In genomic region chr3:37968784-37969600, GRCh38 we compare ENCODE assay signal across 21 cellular contexts. TPM values are rescaled to one million over a fixed set of nuclear protein-coding genes. Genes with fewer than 3 reads are reported as not detected.
A peak's percentile ranks its signal among the peaks of the same experiment; 100 is the strongest.
DNase-seq lines count a peak whose midpoint lies in the region; ATAC-seq and TF ChIP-seq lines count a peak whose summit lies in the region.
"Had no signal": no experiment of that assay in that cellular context is flagged by ENCODE, and none has a peak within 500 bp of the region (broad histone marks: within the 10 kb centered on the region; RNA-seq: fewer than 3 reads in every experiment).

No MANE protein-coding gene starts in this region.

- 55 to 65% methylated on average over 10 to 16 of the region's 16 CpGs for WGBS in testis, 2 donors
- WGBS in gastroesophageal sphincter (ENCODE audit: low coverage in 1 of 2), 2 donors, result 52 to 58% methylated on average over 4 to 6 of the region's 16 CpGs

- H3K27me3 Mint-ChIP-seq in WTC11 (ENCODE audit: low read depth), result peaks cover 2% of the 10 kb centered on the region; the same call in 1 of the 2 replicates
- H3K27me3 Mint-ChIP-seq: activated CD8-positive, alpha-beta T cell treated with anti-CD3 and anti-CD28 coated beads for 36 hours; activated naive CD8-positive, alpha-beta T cell treated with anti-CD3 and anti-CD28 coated beads for 36 hours had no signal

- peak overlapping the region; percentile 57; the same call in 1 of the 2 replicates for H3K27ac Mint-ChIP-seq in WTC11
- H3K27ac Mint-ChIP-seq: activated CD8-positive, alpha-beta T cell treated with anti-CD3 and anti-CD28 coated beads for 36 hours; activated naive CD8-positive, alpha-beta T cell treated with anti-CD3 and anti-CD28 coated beads for 36 hours; immature natural killer cell; memory B cell; T-helper 1 cell treated with Interleukin-12 subunit alpha and Interleukin-12 subunit beta and Interleukin-4 antibody, amounts not matched to agents 30 μg/mL and 1 μg/mL, for 36 hours had no signal

- H3K4me3 Mint-ChIP-seq in WTC11, result no peak overlapping the region
- H3K4me3 Mint-ChIP-seq: activated CD8-positive, alpha-beta T cell treated with anti-CD3 and anti-CD28 coated beads for 36 hours; activated naive CD8-positive, alpha-beta T cell treated with anti-CD3 and anti-CD28 coated beads for 36 hours; immature natural killer cell; memory B cell; neural progenitor cell; T-helper 1 cell treated with Interleukin-12 subunit alpha and Interleukin-12 subunit beta and Interleukin-4 antibody, amounts not matched to agents 30 μg/mL and 1 μg/mL, for 36 hours had no signal

- H2AFZ ChIP-seq in MM.1S (ENCODE audit: low read length), result no peak overlapping the region
- H2AFZ ChIP-seq: neural progenitor cell had no signal

- peaks cover 30% of the 10 kb centered on the region for H3K4me1 Mint-ChIP-seq in WTC11
- H3K4me1 Mint-ChIP-seq: activated naive CD8-positive, alpha-beta T cell treated with anti-CD3 and anti-CD28 coated beads for 36 hours; immature natural killer cell; memory B cell had no signal

- no peak for TF ChIP-seq EP300 in gastroesophageal sphincter (IDR thresholded peaks at IDR 0.05)

- H3K4me1 ChIP-seq in muscle layer of duodenum (ENCODE audit: control insufficient read depth in 1 of 2, insufficient read depth in 2 of 2, low read length in 2 of 2) (peaks cover 11 to 22% of the 10 kb centered on the region in 2 donors), testis (peaks cover 19% of the 10 kb centered on the region), gastroesophageal sphincter (peaks cover 0 to 31% (median 8%) of the 10 kb centered on the region in 3 donors), MM.1S (ENCODE audit: low read length) (no peaks in the 10 kb centered on the region)
- H3K4me1 ChIP-seq: neural progenitor cell had no signal

- H3K4me3 ChIP-seq in fibroblast of the aortic adventitia (ENCODE audit: low read depth, low read length) (no peak overlapping the region), muscle layer of duodenum (ENCODE audit: low read depth in 1 of 2, low read length in 2 of 2) (no peak overlapping the region), testis (no peak overlapping the region), gastroesophageal sphincter (no peak overlapping the region), MM.1S (ENCODE audit: low read length) (no peak overlapping the region)
- H3K4me3 ChIP-seq: esophagus squamous epithelium, neural progenitor cell, vagina had no signal

- H4K20me1 ChIP-seq in MM.1S (ENCODE audit: insufficient read depth, low read length), result no peaks in the 10 kb centered on the region

- H3K9me3 ChIP-seq in muscle layer of duodenum (ENCODE audit: control insufficient read depth in 1 of 2, low read length in 2 of 2) (no peaks in the 10 kb centered on the region), testis (no peaks in the 10 kb centered on the region), gastroesophageal sphincter (no peaks in the 10 kb centered on the region), MM.1S (replicated peaks; ENCODE audit: insufficient read depth, low read length) (no peaks in the 10 kb centered on the region)
- H3K9me3 ChIP-seq: esophagus squamous epithelium, vagina had no signal

- DNase-seq in WTC11 (ENCODE audit: low spot score) (no peak), fibroblast of the aortic adventitia (ENCODE audit: low read depth) (peak; percentile 23), testis (no peak), MM.1S (no peak)
- DNase-seq: activated CD8-positive, alpha-beta T cell treated with anti-CD3 and anti-CD28 coated beads for 36 hours; activated naive CD8-positive, alpha-beta T cell treated with anti-CD3 and anti-CD28 coated beads for 36 hours; COR-L47; esophagus squamous epithelium; immature natural killer cell; NCI-H2029; NCI-H446 treated with DMSO at 0.1 percent for 48 hours; stimulated activated naive CD4-positive, alpha-beta T cell treated with Interleukin-2 at 50 U/mL for 16 hours; WERI-Rb-1 had no signal

- H3K27ac ChIP-seq in muscle layer of duodenum (ENCODE audit: low read length) (peak overlapping the region; percentile 11), testis (peak overlapping the region; percentile 39 to 51), gastroesophageal sphincter (peak overlapping the region in 1 of 4 donors; percentile 3), MM.1S (ENCODE audit: low read length) (no peak overlapping the region)
- H3K27ac ChIP-seq: neural progenitor cell, vagina, WERI-Rb-1 had no signal

- intact Hi-C loops in testis (cut with DNase I; ENCODE audit: low total_unique reads), result no loop called here

- no peak overlapping the region for H3K4me2 ChIP-seq in MM.1S (ENCODE audit: low read depth, low read length)
- H3K4me2 ChIP-seq: neural progenitor cell had no signal

- CTCF ChIA-PET in WTC11 (lab: Charles Lee), result interaction anchor here (1.8 to 4.3 kb wide), 4 partner anchors 17 to 114 kb away, joined by 6 to 109 read pairs (median 16); no protein-coding TSS in a partner anchor

- peaks cover 5% of the 10 kb centered on the region for H3K36me3 Mint-ChIP-seq in WTC11
- H3K36me3 Mint-ChIP-seq: activated naive CD8-positive, alpha-beta T cell treated with anti-CD3 and anti-CD28 coated beads for 36 hours; immature natural killer cell; memory B cell had no signal

- H3K9me2 ChIP-seq in MM.1S (replicated peaks; ENCODE audit: insufficient read depth, low read length), result no peaks in the 10 kb centered on the region

- no peaks in the 10 kb centered on the region for H3K79me2 ChIP-seq in MM.1S (ENCODE audit: low read length)

- no peaks in the 10 kb centered on the region; the same call in 1 of the 2 replicates for H3K9me3 Mint-ChIP-seq in WTC11
- H3K9me3 Mint-ChIP-seq: activated CD8-positive, alpha-beta T cell treated with anti-CD3 and anti-CD28 coated beads for 36 hours; activated naive CD8-positive, alpha-beta T cell treated with anti-CD3 and anti-CD28 coated beads for 36 hours; immature natural killer cell; memory B cell; neural progenitor cell; T-helper 1 cell treated with Interleukin-12 subunit alpha and Interleukin-12 subunit beta and Interleukin-4 antibody, amounts not matched to agents 30 μg/mL and 1 μg/mL, for 36 hours had no signal

- TF ChIP-seq POLR2A in testis (IDR thresholded peaks at IDR 0.05) (no peak), gastroesophageal sphincter (IDR thresholded peaks at IDR 0.05) (no peak)

- peaks cover 4 to 23% of the 10 kb centered on the region in 2 donors for H3K36me3 ChIP-seq in muscle layer of duodenum (ENCODE audit: control insufficient read depth in 1 of 2, insufficient read depth in 2 of 2, low read length in 2 of 2)
- H3K36me3 ChIP-seq in testis (ENCODE audit: low read depth, missing control alignments), result peaks cover 3% of the 10 kb centered on the region
- peaks cover 0 to 74% of the 10 kb centered on the region in 2 donors for H3K36me3 ChIP-seq in gastroesophageal sphincter
- no peaks in the 10 kb centered on the region for H3K36me3 ChIP-seq in MM.1S (replicated peaks; ENCODE audit: insufficient read depth, low read length)
- H3K36me3 ChIP-seq: vagina, WERI-Rb-1 had no signal

- H3F3A ChIP-seq in MM.1S (ENCODE audit: insufficient read depth, low read length), result no peaks in the 10 kb centered on the region

- H3K27me3 ChIP-seq in muscle layer of duodenum (ENCODE audit: low read depth, low read length) (no peaks in the 10 kb centered on the region), testis (no peaks in the 10 kb centered on the region), gastroesophageal sphincter (no peaks in the 10 kb centered on the region), MM.1S (replicated peaks; ENCODE audit: insufficient read depth, low read length) (no peaks in the 10 kb centered on the region)
- H3K27me3 ChIP-seq: esophagus squamous epithelium, neural progenitor cell, vagina had no signal

- POLR2A ChIA-PET in WTC11 (lab: Charles Lee), result no interaction called here

- ATAC-seq in WTC11 (no peak), gastroesophageal sphincter (no peak), GM18519 (IDR thresholded peaks at IDR 0.05; ENCODE audit: low FRiP score, unreplicated experiment) (no peak)
- ATAC-seq: activated CD8-positive, alpha-beta T cell treated with anti-CD3 and anti-CD28 coated beads for 36 hours had no signal

- no peak for TF ChIP-seq CTCF in WTC11 (IDR thresholded peaks at IDR 0.05)
- TF ChIP-seq CTCF in fibroblast of the aortic adventitia (IDR thresholded peaks at IDR 0.05; ENCODE audit: insufficient read depth, low read length), result no peak
- TF ChIP-seq CTCF in testis (IDR thresholded peaks at IDR 0.05), result no peak
- TF ChIP-seq CTCF in gastroesophageal sphincter (IDR thresholded peaks at IDR 0.05), result no peak
- no peak for TF ChIP-seq CTCF in MM.1S (IDR thresholded peaks at IDR 0.05; ENCODE audit: low read length)

- no peak overlapping the region for H3K9ac ChIP-seq in MM.1S (ENCODE audit: low read length)
- H3K9ac ChIP-seq: neural progenitor cell had no signal

TF ChIP-seq in WTC11, 78 proteins besides CTCF, POLR2A, EP300 and RAD21:
- TF ChIP-seq NR1H2 (CRISPR knock-in tag; IDR thresholded peaks at IDR 0.05), result no peak

RNA-seq across cellular contexts. Expression of gene VILL, which starts 21.6 kb away (rescaled TPM):
- total RNA-seq in WTC11 (2021), result 4.7 to 5.9 TPM (median 4.7 TPM) in 3 replicates
- total RNA-seq in fibroblast of the aortic adventitia (ENCODE audit: low replicate concordance), result 2.4 and 7.0 TPM in 2 replicates
- 10 to 100 TPM; 16.3 to 17.4 TPM for total RNA-seq in testis
- 9.5 TPM for polyA plus RNA-seq in testis (ENCODE audit: insufficient read depth, low read depth, low replicate concordance)
- 1 to 10 TPM; 3.5 to 7.5 (median 5.2) TPM for total RNA-seq in gastroesophageal sphincter
- total RNA-seq: H4 had no signal
